Comparison of ENCODE assay signal across 15 cellular contexts in the genomic region with DNA sequence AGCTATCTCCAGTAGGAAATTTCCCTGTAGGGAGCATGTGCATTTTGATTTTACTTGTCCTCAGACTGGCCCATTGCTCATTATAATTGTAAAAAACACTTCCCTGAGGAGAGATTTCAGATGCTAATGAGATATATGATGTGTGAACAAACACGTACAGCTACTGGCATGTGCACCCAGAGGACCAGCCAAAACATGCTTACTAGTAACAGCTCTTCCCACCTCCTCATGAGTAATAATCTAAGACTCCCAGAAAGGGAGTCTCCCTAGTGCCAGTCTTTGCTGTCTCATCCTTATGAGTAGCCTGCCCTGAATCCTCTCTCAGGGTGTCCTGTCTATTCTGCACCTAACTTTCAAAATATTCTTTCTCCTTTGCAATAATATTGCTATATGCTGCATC. TPM values are rescaled to one million over a fixed set of nuclear protein-coding genes. Genes with fewer than 3 reads are reported as not detected.
DNase-seq lines count a peak whose midpoint lies in the region; FAIRE-seq and TF ChIP-seq lines count a peak whose summit lies in the region.
"Had no signal": no experiment of that assay in that cellular context is flagged by ENCODE, and none has a peak within 500 bp of the region (broad histone marks: within the 10 kb centered on the region; RNA-seq: fewer than 3 reads in every experiment).

No MANE protein-coding gene starts in this region.

- H4K20me1 ChIP-seq in GM23248 (ENCODE audit: insufficient read depth) (no peaks in the 10 kb centered on the region), fibroblast of lung (ENCODE audit: control insufficient read depth, extremely low read depth, insufficient read depth, low read length) (no peaks in the 10 kb centered on the region)

- DNase-seq in GM23248 (peak; percentile 96), RCC 7860 (ENCODE audit: low spot score) (peak; percentile 24), fibroblast of lung (ENCODE audit: low read depth in 2 of 2) (peak; percentile 53 to 86), SHP77 (lab: John Stamatoyannopoulos, UW) (no peak), T-helper 9 cell (no peak)
- DNase-seq in activated T-cell treated with anti-CD3 and anti-CD28 coated beads, Interleukin-2, amount 50 U/mL, for 48 hours = no peak
- DNase-seq in activated CD4-positive, alpha-beta T cell treated with anti-CD3 and anti-CD28 coated beads, Interleukin-2, amount 50 U/mL, for 48 hours = no peak
- DNase-seq: activated CD4-positive, alpha-beta T cell treated with anti-CD3 and anti-CD28 coated beads, Interleukin-2, amount 50 U/mL, for 4 hours; activated gamma-delta T cell treated with Interleukin-2 at 50 U/mL for 16 hours; cerebellar nuclear complex; left colon; small intestine; transverse colon had no signal

- no peaks in the 10 kb centered on the region for H3K36me3 ChIP-seq in GM23248 (ENCODE audit: low read depth)
- no peaks in the 10 kb centered on the region for H3K36me3 ChIP-seq in fibroblast of lung (ENCODE audit: control insufficient read depth, insufficient read depth, low read length)
- no peaks in the 10 kb centered on the region for H3K36me3 ChIP-seq in skeletal muscle satellite cell (ENCODE audit: insufficient read depth, low read length)
- H3K36me3 ChIP-seq: transverse colon had no signal

- peak overlapping the region; percentile 65 for H3K27ac ChIP-seq in GM23248
- no peak overlapping the region for H3K27ac ChIP-seq in fibroblast of lung (ENCODE audit: insufficient read depth, low read length)
- H3K27ac ChIP-seq: transverse colon had no signal

- H3K9me2 ChIP-seq in GM23248 (ENCODE audit: insufficient read depth) = no peaks in the 10 kb centered on the region

- H3K79me2 ChIP-seq in GM23248 (ENCODE audit: insufficient read depth) (no peaks in the 10 kb centered on the region), fibroblast of lung (ENCODE audit: control insufficient read depth, insufficient read depth, low read length) (no peaks in the 10 kb centered on the region)

- H3F3A ChIP-seq in GM23248 (ENCODE audit: insufficient read depth) = peaks cover 45% of the 10 kb centered on the region

- no peak for FAIRE-seq in RCC 7860 (lab: Jason Lieb, UNC)
- FAIRE-seq: frontal cortex, small intestine had no signal

- H3K27me3 ChIP-seq in GM23248 (replicated peaks; ENCODE audit: insufficient read depth) (no peaks in the 10 kb centered on the region), fibroblast of lung (ENCODE audit: control insufficient read depth, insufficient read depth, low read length) (no peaks in the 10 kb centered on the region), skeletal muscle satellite cell (ENCODE audit: control insufficient read depth, insufficient read depth, low read length) (no peaks in the 10 kb centered on the region)

- H3K9me3 ChIP-seq in GM23248 (ENCODE audit: low read depth) (no peaks in the 10 kb centered on the region), fibroblast of lung (ENCODE audit: control insufficient read depth, insufficient read depth, low read depth, low read length) (no peaks in the 10 kb centered on the region), skeletal muscle satellite cell (replicated peaks; ENCODE audit: low read length) (no peaks in the 10 kb centered on the region)
- H3K9me3 ChIP-seq: transverse colon had no signal

- H3K4me3 ChIP-seq in GM23248 (no peak overlapping the region), fibroblast of lung (replicated peaks in 1 of 4; ENCODE audit: control extremely low read depth in 1 of 4, insufficient read depth in 1 of 4, low read depth in 3 of 4, low read length in 4 of 4) (no peak overlapping the region), skeletal muscle satellite cell (ENCODE audit: low read length) (no peak overlapping the region)
- H3K4me3 ChIP-seq: transverse colon had no signal

- peaks cover 37% of the 10 kb centered on the region for H3K4me1 ChIP-seq in GM23248 (ENCODE audit: insufficient read depth)
- peaks cover 4% of the 10 kb centered on the region for H3K4me1 ChIP-seq in fibroblast of lung (ENCODE audit: control insufficient read depth, extremely low read depth, insufficient read depth, low read length)
- H3K4me1 ChIP-seq in skeletal muscle satellite cell (ENCODE audit: control insufficient read depth, insufficient read depth, low read length) = peaks cover 30% of the 10 kb centered on the region
- H3K4me1 ChIP-seq: transverse colon had no signal

- WGBS in GM23248 (ENCODE audit: low coverage in 1 of 2, low lambda C conversion rate in 2 of 2, missing lambda C conversion rate in 2 of 2), 2 experiments = 0 to 8% methylated on average over 1 of the region's 1 CpG

- H3K9ac ChIP-seq in GM23248 (no peak overlapping the region), fibroblast of lung (ENCODE audit: insufficient read depth, low read length) (no peak overlapping the region), skeletal muscle satellite cell (ENCODE audit: low read depth, low read length) (no peak overlapping the region)

- H2AFZ ChIP-seq in GM23248 = no peak overlapping the region
- no peak overlapping the region for H2AFZ ChIP-seq in fibroblast of lung (ENCODE audit: low read length)

- no peak for TF ChIP-seq CTCF in fibroblast of lung (conservative IDR thresholded peaks at IDR 0.05 in 1 of 2, IDR thresholded peaks at IDR 0.05 in 1 of 2; ENCODE audit: low read depth in 1 of 2, low read length in 2 of 2)

- in situ Hi-C loops in GM23248 (cut with MboI) = no loop called here

- peak overlapping the region; percentile 78 for H3K4me2 ChIP-seq in GM23248 (ENCODE audit: unreplicated experiment)
- H3K4me2 ChIP-seq in fibroblast of lung (ENCODE audit: extremely low read depth, insufficient read depth, low read length) = peak overlapping the region; percentile 8
- peak overlapping the region; percentile 10 for H3K4me2 ChIP-seq in skeletal muscle satellite cell (ENCODE audit: low read length)

RNA-seq across cellular contexts. Expression of a gene that starts 43.4 kb away (rescaled TPM):
- total RNA-seq in GM23248 (2014; rRNA removed; shearing (Covaris generic)) = 35.7 and 37.8 TPM in 2 replicates
- 49.8 and 56.1 TPM in 2 replicates for polyA plus RNA-seq in GM23248 (2016; fragmentation: Nextera tagmentation; extraction: Ambion mirVana)
- total RNA-seq in fibroblast of lung = 46.2 and 75.6 TPM in 2 replicates
- 27.0 and 29.9 TPM in 2 replicates for polyA plus RNA-seq in fibroblast of lung
- 35.0 and 48.5 TPM in 2 replicates for polyA plus RNA-seq in fibroblast of lung (2012)
- polyA minus RNA-seq in fibroblast of lung (ENCODE audit: low replicate concordance) = 14.5 and 25.4 TPM in 2 replicates
- total RNA-seq in skeletal muscle satellite cell (2012; rRNA removed) = 27.3 and 42.8 TPM in 2 replicates

Comparison
In these comparisons a context has a peak if more than half of its experiments do, and no peak if none do; other contexts are left out.
1. DNase-seq: peak in GM23248 (single experiment), RCC 7860 (single experiment) and fibroblast of lung (2 of 2); none in SHP77 (0 of 2), activated T-cell treated with anti-CD3 and anti-CD28 coated beads, Interleukin-2, amount 50 U/mL, for 48 hours (0 of 2), activated CD4-positive, alpha-beta T cell treated with anti-CD3 and anti-CD28 coated beads, Interleukin-2, amount 50 U/mL, for 48 hours (0 of 2) and T-helper 9 cell (single experiment).
2. H3K4me2 ChIP-seq: peak in every context shown above with its lines; median percentile 78 in GM23248; 10 in skeletal muscle satellite cell; 8 in fibroblast of lung.